13 cellular contexts compared by ENCODE assay signal in genomic region chr3:43379343-43379742, GRCh38.
A peak's percentile ranks its signal among the peaks of the same experiment; 100 is the strongest.
DNase-seq lines count a peak whose midpoint lies in the region; ATAC-seq and TF ChIP-seq lines count a peak whose summit lies in the region.
"Had no signal": no experiment of that assay in that cellular context is flagged by ENCODE, and none has a peak within 500 bp of the region (broad histone marks: within the 10 kb centered on the region; RNA-seq: fewer than 3 reads in every experiment).

No MANE protein-coding gene starts in this region.

- TF ChIP-seq CTCF in cardiac fibroblast (IDR thresholded peaks at IDR 0.05; ENCODE audit: low read depth, low read length), result no peak

- H3K4me1 ChIP-seq in right cardiac atrium (ENCODE audit: control insufficient read depth, insufficient read depth, low read length), result peaks cover 2% of the 10 kb centered on the region
- peaks cover 2 to 4% (median 3%) of the 10 kb centered on the region in 3 donors for H3K4me1 ChIP-seq in skeletal muscle tissue (ENCODE audit: control insufficient read depth in 3 of 3, insufficient read depth in 3 of 3, low read length in 3 of 3)
- no peaks in the 10 kb centered on the region for H3K4me1 ChIP-seq in effector memory CD4-positive, alpha-beta T cell (ENCODE audit: control insufficient read depth, insufficient read depth, low read length, poor library complexity, severe bottlenecking)
- H3K4me1 ChIP-seq: body of pancreas had no signal

- intact Hi-C loops in right cardiac atrium (cut with DNase I), result loop anchor here in 1 of 4 donors (10.0 kb wide), 1 partner anchor 215 kb away; no protein-coding TSS in a partner anchor

- H3K9me3 ChIP-seq in right cardiac atrium (ENCODE audit: control insufficient read depth, low read length) (no peaks in the 10 kb centered on the region), skeletal muscle tissue (ENCODE audit: control insufficient read depth in 3 of 3, low read length in 3 of 3) (no peaks in the 10 kb centered on the region)
- no peaks in the 10 kb centered on the region for H3K9me3 ChIP-seq in effector memory CD4-positive, alpha-beta T cell (ENCODE audit: control insufficient read depth, low read length)
- H3K9me3 ChIP-seq: body of pancreas had no signal

- H3K27me3 ChIP-seq in right cardiac atrium (ENCODE audit: control insufficient read depth, insufficient read depth) (no peaks in the 10 kb centered on the region), skeletal muscle tissue (ENCODE audit: control insufficient read depth in 3 of 3, insufficient read depth in 3 of 3, low read length in 3 of 3) (no peaks in the 10 kb centered on the region)
- H3K27me3 ChIP-seq in effector memory CD4-positive, alpha-beta T cell (replicated peaks; ENCODE audit: control insufficient read depth, insufficient read depth, low read length, poor library complexity, severe bottlenecking), result no peaks in the 10 kb centered on the region
- H3K27me3 ChIP-seq: body of pancreas had no signal

- H3K36me3 ChIP-seq in skeletal muscle tissue (ENCODE audit: control insufficient read depth in 3 of 3, insufficient read depth in 3 of 3, low read length in 3 of 3), result no peaks in the 10 kb centered on the region
- H3K36me3 ChIP-seq in effector memory CD4-positive, alpha-beta T cell (ENCODE audit: control insufficient read depth, insufficient read depth, low read length), result no peaks in the 10 kb centered on the region

- H3K4me3 ChIP-seq in cardiac fibroblast (replicated peaks in 1 of 2; ENCODE audit: low read depth in 2 of 2, low read length in 2 of 2), result no peak overlapping the region
- no peak overlapping the region for H3K4me3 ChIP-seq in right cardiac atrium (ENCODE audit: low read length)
- no peak overlapping the region for H3K4me3 ChIP-seq in skeletal muscle tissue (ENCODE audit: low read length in 3 of 3)
- no peak overlapping the region for H3K4me3 ChIP-seq in effector memory CD4-positive, alpha-beta T cell (ENCODE audit: insufficient read depth, low read depth, low read length, poor library complexity, severe bottlenecking)
- H3K4me3 ChIP-seq: body of pancreas had no signal

- ATAC-seq in right cardiac atrium, result peak; percentile 45 to 61
- ATAC-seq: body of pancreas had no signal

- H3K27ac ChIP-seq in right cardiac atrium (ENCODE audit: low read length), result peak overlapping the region; percentile 48
- H3K27ac ChIP-seq in skeletal muscle tissue (ENCODE audit: low read depth, low read length), result peak overlapping the region; percentile 22
- no peak overlapping the region for H3K27ac ChIP-seq in effector memory CD4-positive, alpha-beta T cell (ENCODE audit: insufficient read depth, low read length, poor library complexity, severe bottlenecking)
- H3K27ac ChIP-seq: body of pancreas had no signal

- peak; percentile 24 for DNase-seq in ELR (ENCODE audit: low read depth)
- peak; percentile 51 to 72 for DNase-seq in cardiac fibroblast (ENCODE audit: low read depth in 2 of 2)
- peak in 1 of 3 donors; percentile 45 for DNase-seq in right cardiac atrium
- no peak for DNase-seq in effector memory CD4-positive, alpha-beta T cell
- no peak for DNase-seq in activated naive CD4-positive, alpha-beta T cell treated with anti-CD3 and anti-CD28 coated beads, Interleukin-2, amount 50 U/mL, for 16 hours
- DNase-seq in NCI-H1048 (lab: John Stamatoyannopoulos, UW), result no peak
- DNase-seq in middle frontal gyrus (ENCODE audit: extremely low spot score, low spot score), result no peak
- DNase-seq: activated CD4-positive, alpha-beta T cell treated with anti-CD3 and anti-CD28 coated beads for 48 hours; NCI-H1436; NCI-H526 treated with DMSO at 0.1 percent for 48 hours; RPMI8226 had no signal

- H3K9ac ChIP-seq in skeletal muscle tissue (ENCODE audit: low read depth in 1 of 3, low read length in 3 of 3), result no peak overlapping the region

- 55% methylated on average over 3 of the region's 3 CpGs for WGBS in right cardiac atrium

Comparison
In these comparisons a context has a peak if more than half of its experiments do, and no peak if none do; other contexts are left out.
1. DNase-seq: peak in ELR (single experiment) and cardiac fibroblast (2 of 2); none in effector memory CD4-positive, alpha-beta T cell (0 of 3), activated naive CD4-positive, alpha-beta T cell treated with anti-CD3 and anti-CD28 coated beads, Interleukin-2, amount 50 U/mL, for 16 hours (single experiment), NCI-H1048 (single experiment) and middle frontal gyrus (single experiment).